In the genomic region with DNA sequence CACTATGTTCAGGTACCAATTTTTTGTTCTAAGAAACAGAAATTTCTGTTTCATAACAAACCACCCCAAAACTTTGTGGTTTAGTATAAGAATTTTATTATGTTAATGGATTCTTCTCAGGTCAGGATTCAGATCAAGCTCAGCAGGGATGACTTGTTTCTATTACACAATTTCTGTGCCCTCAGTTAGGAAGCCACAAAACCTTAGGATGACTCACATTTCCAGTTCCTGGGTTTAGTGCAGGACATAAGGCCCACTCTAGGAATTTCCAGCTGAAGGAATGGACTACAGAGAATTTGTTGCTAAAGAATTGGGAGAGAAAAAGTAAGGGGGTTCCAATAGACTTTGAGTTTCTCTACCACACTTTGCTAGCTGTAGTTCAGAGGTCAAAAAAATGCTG, we compare ENCODE assay signal across 14 cellular contexts.
DNase-seq lines count a peak whose midpoint lies in the region; ATAC-seq and TF ChIP-seq lines count a peak whose summit lies in the region.
"Had no signal": no experiment of that assay in that cellular context is flagged by ENCODE, and none has a peak within 500 bp of the region (broad histone marks: within the 10 kb centered on the region; RNA-seq: fewer than 3 reads in every experiment).

No MANE protein-coding gene starts in this region.

- CTCF ChIA-PET in RWPE1 (lab: Yijun Ruan, JAX) = interaction anchor here (0.7 kb wide), 1 partner anchor 789 kb away, joined by 3 read pairs; no protein-coding TSS in a partner anchor

- no peaks in the 10 kb centered on the region for H3K36me3 Mint-ChIP-seq in progenitor cell of endocrine pancreas (ENCODE audit: insufficient read depth)
- H3K36me3 Mint-ChIP-seq: neural progenitor cell had no signal

- no peak overlapping the region for H3K27ac ChIP-seq in RWPE1
- H3K27ac ChIP-seq in tibial nerve = peak overlapping the region in 2 of 4 donors; percentile 25 to 62
- H3K27ac ChIP-seq in ascending aorta = no peak overlapping the region
- H3K27ac ChIP-seq: neural progenitor cell had no signal

- peaks cover 2% of the 10 kb centered on the region for H3K27me3 Mint-ChIP-seq in progenitor cell of endocrine pancreas

- H3K4me3 ChIP-seq in retinal pigment epithelial cell (ENCODE audit: low read length) (no peak overlapping the region), tibial nerve (no peak overlapping the region), ascending aorta (no peak overlapping the region)
- H3K4me3 ChIP-seq: neural progenitor cell had no signal

- TF ChIP-seq CTCF in RWPE1 (conservative IDR thresholded peaks at IDR 0.05; ENCODE audit: low read depth) = no peak
- TF ChIP-seq CTCF in retinal pigment epithelial cell (conservative IDR thresholded peaks at IDR 0.05; ENCODE audit: low read depth, low read length) = no peak
- no peak for TF ChIP-seq CTCF in progenitor cell of endocrine pancreas (IDR thresholded peaks at IDR 0.05; ENCODE audit: unreplicated experiment)
- no peak for TF ChIP-seq CTCF in tibial nerve (IDR thresholded peaks at IDR 0.05)
- no peak for TF ChIP-seq CTCF in ascending aorta (IDR thresholded peaks at IDR 0.05)

- H3K4me3 Mint-ChIP-seq in progenitor cell of endocrine pancreas (ENCODE audit: low read depth) = no peak overlapping the region
- H3K4me3 Mint-ChIP-seq: neural progenitor cell; T-helper 2 cell treated with Interferon-gamma antibody and Interleukin-4, amounts not matched to agents 5 μg/mL and 100 μg/mL, for 36 hours had no signal

- no peak for TF ChIP-seq POLR2A in tibial nerve (IDR thresholded peaks at IDR 0.05)

- POLR2A ChIA-PET in RWPE1 (lab: Yijun Ruan, JAX; ENCODE audit: low non-redundant PET) = no interaction called here

- H3K27ac Mint-ChIP-seq in progenitor cell of endocrine pancreas = no peak overlapping the region
- H3K27ac Mint-ChIP-seq: neural progenitor cell; T-helper 2 cell treated with Interferon-gamma antibody and Interleukin-4, amounts not matched to agents 5 μg/mL and 100 μg/mL, for 36 hours had no signal

- intact Hi-C loops in left colon (cut with DNase I, micrococcal nuclease) (no loop called here), ascending aorta (cut with DNase I) (no loop called here)

- no peaks in the 10 kb centered on the region for H3K4me1 Mint-ChIP-seq in progenitor cell of endocrine pancreas (ENCODE audit: low read depth)

- H3K4me1 ChIP-seq in tibial nerve = peaks cover 0 to 5% (median 0%) of the 10 kb centered on the region in 4 donors
- no peaks in the 10 kb centered on the region for H3K4me1 ChIP-seq in ascending aorta
- H3K4me1 ChIP-seq: neural progenitor cell had no signal

- H3K36me3 ChIP-seq in tibial nerve (no peaks in the 10 kb centered on the region), ascending aorta (no peaks in the 10 kb centered on the region)
- H3K36me3 ChIP-seq: neural progenitor cell had no signal

- DNase-seq in GM04504 (ENCODE audit: low read depth) = peak; percentile 38
- DNase-seq in RWPE1 (ENCODE audit: low spot score) = peak; percentile 83
- DNase-seq in retinal pigment epithelial cell (ENCODE audit: low read depth) = peak; percentile 67
- no peak for DNase-seq in progenitor cell of endocrine pancreas (ENCODE audit: low spot score, unreplicated experiment)
- DNase-seq in left colon = no peak
- DNase-seq in tibial nerve (ENCODE audit: low spot score in 2 of 2) = no peak
- no peak for DNase-seq in ascending aorta (ENCODE audit: low spot score in 2 of 2)
- DNase-seq: amygdala; NCI-H1930; stimulated activated CD4-positive, alpha-beta T cell treated with anti-CD3 and anti-CD28 coated beads, Interleukin-1b, Interleukin-23, amount 100 ng/mL, for 48 hours; stimulated activated naive CD8-positive, alpha-beta T cell treated with anti-CD3 and anti-CD28 coated beads, Interleukin-15, Interleukin-2, amounts not matched to agents 100 U/mL and 50 U/mL, for 24 hours had no signal

- ATAC-seq in esophagus mucosa (peak; percentile 81), left colon (no peak)
- ATAC-seq: stimulated activated naive CD8-positive, alpha-beta T cell treated with anti-CD3 and anti-CD28 coated beads, Interleukin-15, Interleukin-2, amounts not matched to agents 100 U/mL and 50 U/mL, for 24 hours had no signal

- H3K9me3 ChIP-seq in tibial nerve (peaks cover 0 to 6% (median 0%) of the 10 kb centered on the region in 4 donors), ascending aorta (no peaks in the 10 kb centered on the region)

- H3K27me3 ChIP-seq in tibial nerve (no peaks in the 10 kb centered on the region), ascending aorta (no peaks in the 10 kb centered on the region)
- H3K27me3 ChIP-seq: neural progenitor cell had no signal

- peak in 1 of 2 donors; percentile 75 for TF ChIP-seq EP300 in tibial nerve (IDR thresholded peaks at IDR 0.05)

- peaks cover 5% of the 10 kb centered on the region for H3K9me3 Mint-ChIP-seq in progenitor cell of endocrine pancreas (ENCODE audit: low read depth)

Comparison
In these comparisons a context has a peak if more than half of its experiments do, and no peak if none do; other contexts are left out.
1. DNase-seq: peak in GM04504 (single experiment), RWPE1 (single experiment) and retinal pigment epithelial cell (single experiment); none in progenitor cell of endocrine pancreas (single experiment), left colon (0 of 2), tibial nerve (0 of 2) and ascending aorta (0 of 2).